14 cellular contexts compared by ENCODE assay signal in genomic region chr3:196163687-196164493, GRCh38. TPM values are rescaled to one million over a fixed set of nuclear protein-coding genes. Genes with fewer than 3 reads are reported as not detected.
A peak's percentile ranks its signal among the peaks of the same experiment; 100 is the strongest.
DNase-seq lines count a peak whose midpoint lies in the region; ATAC-seq, FAIRE-seq and TF ChIP-seq lines count a peak whose summit lies in the region.
"Had no signal": no experiment of that assay in that cellular context is flagged by ENCODE, and none has a peak within 500 bp of the region (broad histone marks: within the 10 kb centered on the region; RNA-seq: fewer than 3 reads in every experiment).

No MANE protein-coding gene starts in this region.

- no peak for TF ChIP-seq CTCF in fibroblast of the aortic adventitia (IDR thresholded peaks at IDR 0.05; ENCODE audit: insufficient read depth, low read length)
- no peak for TF ChIP-seq CTCF in neutrophil (IDR thresholded peaks at IDR 0.05)

- H3K27me3 ChIP-seq in NT2/D1 (ENCODE audit: insufficient read depth, insufficient read length) (no peaks in the 10 kb centered on the region), neutrophil (no peaks in the 10 kb centered on the region)

- peak; percentile 75 for DNase-seq in G401 (ENCODE audit: low spot score)
- DNase-seq in NT2/D1 (ENCODE audit: low read depth, low spot score) = no peak
- peak; percentile 17 for DNase-seq in fibroblast of the aortic adventitia (ENCODE audit: low read depth)
- DNase-seq in H54 (ENCODE audit: insufficient read length, low spot score) = no peak
- DNase-seq in NCI-H146 treated with DMSO at 0.1 percent for 48 hours (lab: John Stamatoyannopoulos, UW; ENCODE audit: unreplicated experiment) = no peak
- no peak for DNase-seq in effector CD4-positive, alpha-beta T cell
- DNase-seq: naive thymus-derived CD8-positive, alpha-beta T cell; NCI-H526 treated with DMSO at 0.1 percent for 48 hours; stimulated activated CD8-positive, alpha-beta memory T cell treated with anti-CD3 and anti-CD28 coated beads, Interleukin-4, amount 100 ng/mL, for 48 hours had no signal

- H3K36me3 ChIP-seq in NT2/D1 (ENCODE audit: insufficient read depth, insufficient read length, low read length) (no peaks in the 10 kb centered on the region), neutrophil (no peaks in the 10 kb centered on the region)

- FAIRE-seq in H54 (lab: Jason Lieb, UNC) = no peak

- no peak for TF ChIP-seq POLR2A in H54 (IDR thresholded peaks at IDR 0.05; ENCODE audit: low read depth, low read length)

- peak overlapping the region; percentile 0 for H3K27ac ChIP-seq in neutrophil

- H3K9me3 ChIP-seq in NT2/D1 (ENCODE audit: insufficient read depth, low read length) (no peaks in the 10 kb centered on the region), neutrophil (no peaks in the 10 kb centered on the region)

- no peak overlapping the region for H3K4me3 ChIP-seq in NT2/D1 (ENCODE audit: insufficient read length, low read depth)
- no peak overlapping the region for H3K4me3 ChIP-seq in fibroblast of the aortic adventitia (ENCODE audit: low read depth, low read length)
- no peak overlapping the region for H3K4me3 ChIP-seq in neutrophil (ENCODE audit: low read depth in 1 of 2, low read length in 1 of 2)

- H3K9ac ChIP-seq in NT2/D1 (ENCODE audit: insufficient read length, low read depth) = peak overlapping the region; percentile 62

- H3K4me1 ChIP-seq in NT2/D1 (ENCODE audit: insufficient read depth, insufficient read length) (peaks cover 10% of the 10 kb centered on the region), neutrophil (ENCODE audit: control insufficient read depth in 1 of 2, insufficient read depth in 1 of 2, low read depth in 1 of 2, low read length in 1 of 2) (peaks cover 28 to 36% of the 10 kb centered on the region in 2 experiments)

- no peak for ATAC-seq in HG02938 (IDR thresholded peaks at IDR 0.05; ENCODE audit: unreplicated experiment)
- ATAC-seq: naive thymus-derived CD8-positive, alpha-beta T cell had no signal

- in situ Hi-C loops in G401 (cut with HindIII; ENCODE audit: low sequenced_read_pairs) = no loop called here

RNA-seq across cellular contexts. Expression of gene ZDHHC19, which starts 47.3 kb away (rescaled TPM):
- not detected in 2 replicates for total RNA-seq in G401 (2014; rRNA removed; shearing (Covaris generic))
- total RNA-seq in fibroblast of the aortic adventitia (ENCODE audit: low replicate concordance) = not detected in 2 replicates
- total RNA-seq: chondrocyte; fibroblast of lung; naive thymus-derived CD8-positive, alpha-beta T cell; T-helper 1 cell treated with Interleukin-12 subunit alpha and Interleukin-12 subunit beta and Interleukin-4 antibody, amounts not matched to agents 30 ng/mL and 1 ng/mL, for 36 hours had no signal

RNA-seq across cellular contexts. Expression of gene SLC51A, which starts 52.4 kb away (rescaled TPM):
- total RNA-seq in G401 (2014; rRNA removed; shearing (Covaris generic)) = not detected in 2 replicates
- total RNA-seq in fibroblast of the aortic adventitia (ENCODE audit: low replicate concordance) = not detected in 2 replicates
- total RNA-seq: chondrocyte; fibroblast of lung; naive thymus-derived CD8-positive, alpha-beta T cell; T-helper 1 cell treated with Interleukin-12 subunit alpha and Interleukin-12 subunit beta and Interleukin-4 antibody, amounts not matched to agents 30 ng/mL and 1 ng/mL, for 36 hours had no signal

Comparison
In these comparisons a context has a peak if more than half of its experiments do, and no peak if none do; other contexts are left out.
1. DNase-seq: peak in G401 (single experiment) and fibroblast of the aortic adventitia (single experiment); none in NT2/D1 (single experiment), H54 (single experiment), NCI-H146 treated with DMSO at 0.1 percent for 48 hours (single experiment) and effector CD4-positive, alpha-beta T cell (single experiment).